In the genomic region with DNA sequence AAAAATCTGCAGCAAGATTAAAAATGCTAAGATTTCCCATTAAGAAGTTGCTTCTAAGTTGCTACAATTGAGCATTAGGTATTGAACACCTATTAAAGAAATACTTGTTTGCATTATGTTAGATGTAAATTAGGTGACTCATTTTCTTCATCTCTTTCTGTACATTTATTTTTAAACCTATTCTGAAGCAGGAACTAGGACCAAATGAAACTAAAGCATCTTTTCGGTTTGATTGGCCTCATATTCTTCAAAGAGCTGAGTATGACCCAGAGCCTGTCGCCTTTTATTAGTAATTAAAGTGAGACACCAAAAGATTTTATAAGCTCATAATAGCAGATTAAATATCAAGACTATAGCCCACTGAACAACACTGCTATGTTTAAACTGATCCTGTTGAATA, we compare ENCODE assay signal across 24 cellular contexts.
"Had no signal": no experiment of that assay in that cellular context is flagged by ENCODE, and none has a peak within 500 bp of the region (broad histone marks: within the 10 kb centered on the region; RNA-seq: fewer than 3 reads in every experiment).

No MANE protein-coding gene starts in this region.

- H3K36me3 ChIP-seq: adrenal gland had no signal

- H3K4me3 ChIP-seq: adrenal gland, SK-N-MC had no signal

- H3K4me1 ChIP-seq: adrenal gland had no signal

- H3K27ac ChIP-seq: adrenal gland, SK-N-MC, VCaP had no signal

- DNase-seq: activated CD4-positive, alpha-beta T cell treated with anti-CD3 and anti-CD28 coated beads for 4 hours; activated CD8-positive, alpha-beta memory T cell treated with anti-CD3 and anti-CD28 coated beads, Interleukin-2, amount 50 U/mL, for 4 hours; activated CD8-positive, alpha-beta T cell treated with anti-CD3 and anti-CD28 coated beads for 36 hours; activated naive CD4-positive, alpha-beta T cell treated with anti-CD3 and anti-CD28 coated beads, Interleukin-2, amount 50 U/mL, for 16 hours; activated naive CD8-positive, alpha-beta T cell treated with anti-CD3 and anti-CD28 coated beads, Interleukin-2, amount 10 ng/mL, durations not matched to agents 7 days and 5 days; activated T-cell treated with anti-CD3 and anti-CD28 coated beads, Interleukin-2, amount 50 U/mL, for 72 hours; adrenal gland; anterior cingulate cortex; cerebellar nuclear complex; NCI-H1105 treated with DMSO at 0.1 percent for 48 hours; NCI-H1436 treated with DMSO at 0.1 percent for 48 hours; NCI-H187 treated with DMSO at 0.1 percent for 48 hours; NCI-H2081 treated with DMSO at 0.1 percent for 48 hours; NCI-H446; NCI-H524; OCI-M1; RPMI8226; T-cell; T-helper 2 cell; T1000 had no signal

- ATAC-seq: activated CD8-positive, alpha-beta T cell treated with anti-CD3 and anti-CD28 coated beads for 36 hours; activated T-cell treated with anti-CD3 and anti-CD28 coated beads, Interleukin-2, amount 50 U/mL, for 72 hours; Panc1; Right ventricle myocardium inferior; T-cell had no signal

- H3K36me3 Mint-ChIP-seq: activated naive CD8-positive, alpha-beta T cell treated with anti-CD3 and anti-CD28 coated beads, Interleukin-2, amount 10 ng/mL, durations not matched to agents 7 days and 5 days; T-cell had no signal

- H3K4me3 Mint-ChIP-seq: activated CD8-positive, alpha-beta T cell treated with anti-CD3 and anti-CD28 coated beads for 36 hours; activated naive CD8-positive, alpha-beta T cell treated with anti-CD3 and anti-CD28 coated beads, Interleukin-2, amount 10 ng/mL, durations not matched to agents 7 days and 5 days; activated T-cell treated with anti-CD3 and anti-CD28 coated beads, Interleukin-2, amount 50 U/mL, for 72 hours; T-cell had no signal

- H3K27me3 Mint-ChIP-seq: T-cell had no signal

- H3K27ac Mint-ChIP-seq: activated CD8-positive, alpha-beta T cell treated with anti-CD3 and anti-CD28 coated beads for 36 hours; activated naive CD8-positive, alpha-beta T cell treated with anti-CD3 and anti-CD28 coated beads, Interleukin-2, amount 10 ng/mL, durations not matched to agents 7 days and 5 days; activated T-cell treated with anti-CD3 and anti-CD28 coated beads, Interleukin-2, amount 50 U/mL, for 72 hours; T-cell had no signal

- H3K9me3 Mint-ChIP-seq: activated CD8-positive, alpha-beta T cell treated with anti-CD3 and anti-CD28 coated beads for 36 hours; T-cell had no signal

- H3K27me3 ChIP-seq: adrenal gland had no signal

- H3K9me3 ChIP-seq: adrenal gland had no signal

- H3K4me1 Mint-ChIP-seq: activated naive CD8-positive, alpha-beta T cell treated with anti-CD3 and anti-CD28 coated beads, Interleukin-2, amount 10 ng/mL, durations not matched to agents 7 days and 5 days had no signal
